Comparison of ENCODE assay signal across 15 cellular contexts in genomic region chr4:65391814-65392213, GRCh38.
DNase-seq lines count a peak whose midpoint lies in the region; ATAC-seq lines count a peak whose summit lies in the region.
"Had no signal": no experiment of that assay in that cellular context is flagged by ENCODE, and none has a peak within 500 bp of the region (broad histone marks: within the 10 kb centered on the region; RNA-seq: fewer than 3 reads in every experiment).

No MANE protein-coding gene starts in this region.

- DNase-seq in COR-L47 (lab: John Stamatoyannopoulos, UW) (peak; percentile 1), HT-29 (ENCODE audit: low spot score) (peak; percentile 7), SHP77 treated with DMSO at 0.1 percent for 48 hours (lab: John Stamatoyannopoulos, UW) (peak; percentile 37), iris pigment epithelial cell (ENCODE audit: low read depth) (peak; percentile 52), NOMO-1 treated with dmso at 0.1 percent for 144 hours (lab: John Stamatoyannopoulos, UW; ENCODE audit: unreplicated experiment) (no peak), GDM1 (lab: John Stamatoyannopoulos, UW) (no peak)
- DNase-seq: BE2C; Caco-2; CD4-positive, alpha-beta memory T cell; DND-41; GF-D8; HCEC 1CT; HFFc6 had no signal

- ATAC-seq in GM19023 (IDR thresholded peaks at IDR 0.05; ENCODE audit: unreplicated experiment), result no peak
- ATAC-seq: A549 had no signal

Comparison
In these comparisons a context has a peak if more than half of its experiments do, and no peak if none do; other contexts are left out.
1. DNase-seq: peak in COR-L47 (single experiment), HT-29 (single experiment), SHP77 treated with DMSO at 0.1 percent for 48 hours (single experiment) and iris pigment epithelial cell (single experiment); none in NOMO-1 treated with dmso at 0.1 percent for 144 hours (single experiment) and GDM1 (single experiment).